Comparison of ENCODE assay signal across 9 cellular contexts in genomic region chr18:55419939-55420664, GRCh38.
A peak's percentile ranks its signal among the peaks of the same experiment; 100 is the strongest.
DNase-seq lines count a peak whose midpoint lies in the region; ATAC-seq and TF ChIP-seq lines count a peak whose summit lies in the region.
"Had no signal": no experiment of that assay in that cellular context is flagged by ENCODE, and none has a peak within 500 bp of the region (broad histone marks: within the 10 kb centered on the region; RNA-seq: fewer than 3 reads in every experiment).

No MANE protein-coding gene starts in this region.

- peaks cover 84% of the 10 kb centered on the region for H3K4me1 ChIP-seq in A673 (ENCODE audit: insufficient read depth, low read length, poor library complexity, severe bottlenecking)
- peaks cover 26% of the 10 kb centered on the region for H3K4me1 ChIP-seq in lower lobe of right lung

- H3K9me3 ChIP-seq in A673 (ENCODE audit: low read depth, low read length, poor library complexity, severe bottlenecking) (no peaks in the 10 kb centered on the region), SK-N-MC (ENCODE audit: low read depth, low read length) (no peaks in the 10 kb centered on the region), lower lobe of right lung (no peaks in the 10 kb centered on the region)

- H3K36me3 ChIP-seq in A673 (ENCODE audit: insufficient read depth, low read length, poor library complexity, severe bottlenecking), result no peaks in the 10 kb centered on the region
- H3K36me3 ChIP-seq in SK-N-MC (ENCODE audit: insufficient read depth, low read length), result no peaks in the 10 kb centered on the region
- H3K36me3 ChIP-seq in lower lobe of right lung, result no peaks in the 10 kb centered on the region

- H3K27me3 ChIP-seq in A673 (replicated peaks; ENCODE audit: insufficient read depth, low read depth, low read length, poor library complexity) (no peaks in the 10 kb centered on the region), lower lobe of right lung (ENCODE audit: low read depth) (no peaks in the 10 kb centered on the region)

- BruUV-seq in A673 (replicated peaks; lab: Mats Ljungman, UMichigan), result no TSS peak

- H3K9ac ChIP-seq in SK-N-MC (ENCODE audit: insufficient read length), result peak overlapping the region; percentile 76

- DNase-seq in A673 (ENCODE audit: low spot score) (no peak), SK-N-MC (ENCODE audit: low read depth, low spot score) (no peak), lower lobe of right lung (no peak), NOMO-1 treated with dmso at 0.1 percent for 144 hours (lab: John Stamatoyannopoulos, UW; ENCODE audit: unreplicated experiment) (no peak), foreskin melanocyte (no peak), HK-2 (ENCODE audit: unreplicated experiment) (no peak)
- no peak for DNase-seq in effector CD8-positive, alpha-beta T cell (lab: John Stamatoyannopoulos, UW)

- CTCF ChIA-PET in A673 (lab: Charles Lee), result interaction anchor here (0.6 to 0.7 kb wide), 2 partner anchors 215 to 359 kb away, joined by 4 to 6 read pairs; no protein-coding TSS in a partner anchor

- intact Hi-C loops in A673 (cut with micrococcal nuclease; ENCODE audit: unreplicated experiment) (loop anchor here (5.0 kb wide), 1 partner anchor 77 kb away; no protein-coding TSS in a partner anchor), lower lobe of right lung (cut with DNase I) (loop anchor here (5.0 kb wide), 1 partner anchor 1157 kb away; no protein-coding TSS in a partner anchor)

- TF ChIP-seq CTCF in A673 (conservative IDR thresholded peaks at IDR 0.05; ENCODE audit: low read depth, low read length) (no peak), lower lobe of right lung (IDR thresholded peaks at IDR 0.05) (no peak)

- POLR2A ChIA-PET in A673 (lab: Charles Lee; ENCODE audit: low non-redundant PET), result no interaction called here

- ATAC-seq in GM21717 (IDR thresholded peaks at IDR 0.05; ENCODE audit: unreplicated experiment) (peak; percentile 29), lower lobe of right lung (no peak)

- peak overlapping the region; percentile 78 for H3K27ac ChIP-seq in A673 (ENCODE audit: low read depth, low read length, poor library complexity, severe bottlenecking)
- H3K27ac ChIP-seq in SK-N-MC, result peak overlapping the region; percentile 96
- peak overlapping the region; percentile 66 for H3K27ac ChIP-seq in lower lobe of right lung
- H3K27ac ChIP-seq: epithelial cell of prostate had no signal

- H3K4me3 ChIP-seq in A673 (ENCODE audit: low read depth, low read length, poor library complexity, severe bottlenecking), result peak overlapping the region; percentile 47
- peak overlapping the region; percentile 78 for H3K4me3 ChIP-seq in SK-N-MC
- H3K4me3 ChIP-seq in lower lobe of right lung, result peak overlapping the region; percentile 32
